Comparison of ENCODE assay signal across 8 cellular contexts in the genomic region with DNA sequence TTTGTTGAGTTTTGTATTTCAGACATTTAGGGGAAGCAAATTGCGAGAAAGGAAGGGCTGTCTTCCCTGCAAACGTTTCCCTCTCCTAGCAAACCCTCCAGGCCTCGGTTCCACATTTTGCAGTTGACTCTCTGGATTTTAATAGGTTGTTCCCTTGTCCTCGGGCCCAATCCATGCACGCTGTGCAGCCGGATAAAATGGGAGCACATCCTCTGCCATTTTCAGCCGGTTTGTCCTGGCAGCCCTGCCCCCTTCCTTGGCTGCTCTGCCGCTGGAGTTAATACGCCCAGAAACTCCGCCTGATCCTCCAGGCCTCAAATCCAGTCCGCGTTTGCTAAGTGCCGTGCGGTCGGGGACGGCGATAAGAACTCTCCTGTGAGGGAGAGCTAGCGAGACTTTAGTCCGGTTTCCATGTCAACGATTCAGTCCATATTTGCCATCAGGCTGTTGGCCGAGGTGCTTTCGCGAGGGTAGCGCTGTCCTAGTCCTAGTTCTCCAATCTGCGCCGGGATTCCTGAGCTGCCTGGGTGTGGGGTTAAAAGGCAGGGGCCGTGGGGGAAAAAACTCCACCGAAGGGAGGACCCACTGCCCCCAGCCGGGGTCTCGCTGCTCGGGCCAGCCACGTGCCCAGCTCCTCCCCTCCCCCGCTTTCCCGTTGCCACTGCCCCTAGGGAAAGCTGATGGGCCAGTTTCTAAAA. TPM values are rescaled to one million over a fixed set of nuclear protein-coding genes. Genes with fewer than 3 reads are reported as not detected.
DNase-seq lines count a peak whose midpoint lies in the region; ATAC-seq and TF ChIP-seq lines count a peak whose summit lies in the region.

No MANE protein-coding gene starts in this region.

- H3K27me3 Mint-ChIP-seq in H9 (ENCODE audit: low read depth) (peaks cover 2% of the 10 kb centered on the region; the same call in 1 of the 2 replicates), T-cell (no peaks in the 10 kb centered on the region)

- H3K79me2 ChIP-seq in H9 (ENCODE audit: insufficient read depth, low read length) = peaks cover 5% of the 10 kb centered on the region; the same call in 1 of the 2 replicates
- no peaks in the 10 kb centered on the region for H3K79me2 ChIP-seq in parathyroid adenoma

- intact Hi-C loops in adrenal gland (cut with DNase I) = no loop called here
- intact Hi-C loops in heart left ventricle (cut with DNase I) = loop anchor here in 8 of 10 donors (1.0 to 5.0 kb wide), 4 partner anchors 91 to 96 kb away; a partner anchor contains a TSS
- intact Hi-C loops in tibial artery (cut with DNase I; ENCODE audit: low total_unique reads) = no loop called here

- H3K27me3 ChIP-seq in H9 (ENCODE audit: insufficient read depth, low read length) (no peaks in the 10 kb centered on the region), adrenal gland (no peaks in the 10 kb centered on the region), heart left ventricle (peaks cover 0 to 4% (median 0%) of the 10 kb centered on the region in 9 donors), parathyroid adenoma (ENCODE audit: control insufficient read depth, insufficient read depth, low read length) (no peaks in the 10 kb centered on the region), tibial artery (peaks cover 0 to 3% of the 10 kb centered on the region in 2 donors)

- H3K4me1 ChIP-seq in H9 (ENCODE audit: insufficient read depth, low read length) (no peaks in the 10 kb centered on the region; the same call in 1 of the 2 replicates), adrenal gland (replicated peaks in 1 of 2) (peaks cover 20 to 40% of the 10 kb centered on the region in 2 donors), heart left ventricle (peaks cover 0 to 45% (median 26%) of the 10 kb centered on the region in 12 donors), parathyroid adenoma (peaks cover 11% of the 10 kb centered on the region), tibial artery (peaks cover 3 to 31% (median 25%) of the 10 kb centered on the region in 4 donors)

- H3K9ac ChIP-seq in H9 (ENCODE audit: extremely low read depth, insufficient read length, low read length) (peak overlapping the region; percentile 56), parathyroid adenoma (peak overlapping the region; percentile 0)

- no peak overlapping the region for H4K5ac ChIP-seq in H9 (ENCODE audit: insufficient read length, low read depth, low read length)

- H3K4me3 ChIP-seq in adrenal gland (peak overlapping the region in 2 of 4 donors; percentile 49 to 70), heart left ventricle (peak overlapping the region; percentile 40 to 95 (median 59)), parathyroid adenoma (ENCODE audit: low read depth, low read length) (peak overlapping the region; percentile 93), tibial artery (peak overlapping the region; percentile 58 to 66)

- no CpG with 5 or more reads among the region's 34 CpGs for WGBS in H9 (ENCODE audit: extremely low coverage, insufficient read length, low lambda C conversion rate)
- 0 to 1% (median 0%) methylated on average over 26 to 34 of the region's 34 CpGs for WGBS in adrenal gland, 4 donors
- 0 to 1% (median 0%) methylated on average over 19 to 34 of the region's 34 CpGs for WGBS in heart left ventricle, 4 donors

- peak overlapping the region; percentile 64 for H3K18ac ChIP-seq in H9 (ENCODE audit: insufficient read length, low read depth, low read length)

- peak overlapping the region; percentile 90 for H3K4me2 ChIP-seq in H9 (ENCODE audit: insufficient read depth, insufficient read length, low read length)
- peak overlapping the region; percentile 81 for H3K4me2 ChIP-seq in parathyroid adenoma (ENCODE audit: low read length)

- H3K36me3 ChIP-seq in adrenal gland (replicated peaks in 1 of 2) (no peaks in the 10 kb centered on the region), heart left ventricle (no peaks in the 10 kb centered on the region), parathyroid adenoma (ENCODE audit: control insufficient read depth, insufficient read depth, low read length) (no peaks in the 10 kb centered on the region), tibial artery (no peaks in the 10 kb centered on the region)

- H2BK120ac ChIP-seq in H9 (ENCODE audit: low read depth, low read length, poor library complexity, severe bottlenecking) = no peak overlapping the region

- H3K36me3 Mint-ChIP-seq in H9 (ENCODE audit: insufficient read depth in 1 of 3, low read depth in 3 of 3) = no peaks in the 10 kb centered on the region; a peak in 1 of 7 replicates
- H3K36me3 Mint-ChIP-seq in T-cell = no peaks in the 10 kb centered on the region

- H2BK5ac ChIP-seq in H9 (ENCODE audit: insufficient read length, low read length) = no peak overlapping the region

- DNase-seq in DMS 273 (lab: John Stamatoyannopoulos, UW; ENCODE audit: unreplicated experiment) (peak; percentile 99), H9 (peak; percentile 97), NCI-H1436 treated with DMSO at 0.1 percent for 48 hours (lab: John Stamatoyannopoulos, UW) (peak; percentile 95), T-cell (peak; percentile 70 to 88 (median 82)), adrenal gland (peak; percentile 94 to 98 (median 96)), heart left ventricle (peak; percentile 94 to 96 (median 95)), tibial artery (peak; percentile 95 to 98)

- H3K4me1 Mint-ChIP-seq in H9 = peaks cover 27 to 29% of the 10 kb centered on the region in 2 experiments
- peaks cover 31 to 38% (median 34%) of the 10 kb centered on the region in 3 donors for H3K4me1 Mint-ChIP-seq in T-cell

- ATAC-seq in T-cell (replicated peaks in 1 of 4) (peak; percentile 32 to 38 (median 36)), heart left ventricle (peak; percentile 66 to 80 (median 70))

- H3K23me2 ChIP-seq in H9 (ENCODE audit: insufficient read length, low read depth, low read length, poor library complexity, severe bottlenecking) = peaks cover 17% of the 10 kb centered on the region

- H3K23ac ChIP-seq in H9 (ENCODE audit: insufficient read length, low read depth, low read length) = no peak overlapping the region

- H3K9me3 Mint-ChIP-seq in H9 (no peaks in the 10 kb centered on the region), T-cell (no peaks in the 10 kb centered on the region)

- no peaks in the 10 kb centered on the region for H3K9me3 ChIP-seq in H9 (ENCODE audit: control insufficient read depth, low read depth, low read length)
- H3K9me3 ChIP-seq in adrenal gland (replicated peaks in 1 of 3) = no peaks in the 10 kb centered on the region
- H3K9me3 ChIP-seq in heart left ventricle = no peaks in the 10 kb centered on the region
- no peaks in the 10 kb centered on the region for H3K9me3 ChIP-seq in parathyroid adenoma (ENCODE audit: control insufficient read depth, low read length)
- H3K9me3 ChIP-seq in tibial artery = no peaks in the 10 kb centered on the region

- no peak overlapping the region for H3K56ac ChIP-seq in H9 (ENCODE audit: insufficient read length, low read depth, low read length)

- H3K4me3 Mint-ChIP-seq in H9 (peak overlapping the region; percentile 70 to 83), T-cell (peak overlapping the region in 2 of 3 donors; percentile 92 to 94)

- H3K79me1 ChIP-seq in H9 (ENCODE audit: insufficient read depth, low read depth, low read length, poor library complexity, severe bottlenecking) = no peaks in the 10 kb centered on the region

- no peak overlapping the region for H4K8ac ChIP-seq in H9 (replicated peaks; ENCODE audit: insufficient read length, low read depth, low read length)

- peak overlapping the region; percentile 98 to 99 (median 98) for H3K27ac Mint-ChIP-seq in H9
- peak overlapping the region; percentile 93 to 97 for H3K27ac Mint-ChIP-seq in T-cell

- CTCF ChIA-PET in T-cell (lab: Charles Lee) = interaction anchor here (0.6 to 2.4 kb wide), 19 partner anchors 9 to 141 kb away, joined by 3 to 17 read pairs (median 4); a partner anchor contains a TSS

- no peak overlapping the region for H4K91ac ChIP-seq in H9 (ENCODE audit: insufficient read length, low read depth, low read length)

- H3T11ph ChIP-seq in H9 (ENCODE audit: low read length) = no peak overlapping the region

- H2AFZ ChIP-seq in H9 (ENCODE audit: low read length) (no peak overlapping the region), parathyroid adenoma (peak overlapping the region; percentile 86)

- POLR2A ChIA-PET in T-cell (lab: Charles Lee) = interaction anchor here (0.6 to 1.2 kb wide), 7 partner anchors 23 to 542 kb away, joined by 3 to 7 read pairs (median 3); a partner anchor contains a TSS

- H2BK20ac ChIP-seq in H9 (ENCODE audit: low read depth, low read length, poor library complexity, severe bottlenecking) = no peak overlapping the region

- H3K14ac ChIP-seq in H9 (ENCODE audit: insufficient read depth, low read length) = peak overlapping the region; percentile 82; the same call in 1 of the 2 replicates

- TF ChIP-seq POLR2A in adrenal gland (IDR thresholded peaks at IDR 0.05) = peak; percentile 40 to 90
- TF ChIP-seq POLR2A in heart left ventricle (IDR thresholded peaks at IDR 0.05) = peak in 1 of 2 donors; percentile 36

- H3K27ac ChIP-seq in H9 (ENCODE audit: insufficient read length, low read depth, low read length) (peak overlapping the region; percentile 72), adrenal gland (peak overlapping the region; percentile 76 to 100 (median 92)), heart left ventricle (peak overlapping the region; percentile 89 to 98 (median 96)), parathyroid adenoma (peak overlapping the region; percentile 94), tibial artery (peak overlapping the region; percentile 96 to 97)

- TF ChIP-seq CTCF in H9 (conservative IDR thresholded peaks at IDR 0.05) = no peak
- TF ChIP-seq CTCF in adrenal gland (IDR thresholded peaks at IDR 0.05) = peak in 1 of 6 experiments; percentile 26
- peak in 1 of 12 donors; percentile 4 for TF ChIP-seq CTCF in heart left ventricle (IDR thresholded peaks at IDR 0.05)
- TF ChIP-seq CTCF in parathyroid adenoma (IDR thresholded peaks at IDR 0.05) = no peak
- TF ChIP-seq CTCF in tibial artery (IDR thresholded peaks at IDR 0.05) = no peak

- H2AK5ac ChIP-seq in H9 (ENCODE audit: insufficient read length, low read length) = no peak overlapping the region

- no peak overlapping the region for H2BK15ac ChIP-seq in H9 (ENCODE audit: low read depth, low read length)

- no peak overlapping the region for H2BK12ac ChIP-seq in H9 (ENCODE audit: insufficient read length, low read depth, low read length)

- no peak overlapping the region for H3K4ac ChIP-seq in H9 (ENCODE audit: low read depth, low read length)

- no peaks in the 10 kb centered on the region for H4K20me1 ChIP-seq in H9 (ENCODE audit: control insufficient read depth, insufficient read depth, insufficient read length)

RNA-seq across cellular contexts. Expression of a gene that starts 2.9 kb away (rescaled TPM):
- 133 and 147 TPM in 2 replicates for total RNA-seq in H9 (2021)
- 100 to 1,000 TPM; 122 to 148 (median 126) TPM for total RNA-seq in T-cell
- 10 to 100 TPM; 35.0 to 90.3 (median 57.0) TPM for total RNA-seq in adrenal gland
- 10 to 100 TPM; 11.3 to 33.7 (median 24.5) TPM for polyA plus RNA-seq in adrenal gland
- total RNA-seq in heart left ventricle = 10 to 100 TPM; 29.0 to 73.9 (median 49.9) TPM
- polyA plus RNA-seq in heart left ventricle = 10 to 100 TPM; 14.1 to 33.0 TPM

Comparison
In these comparisons a context has a peak if more than half of its experiments do, and no peak if none do; other contexts are left out.
1. intact Hi-C loops: an anchor here in heart left ventricle (1.0 to 5.0 kb wide); none called in adrenal gland and tibial artery.